12 cellular contexts compared by ENCODE assay signal in the genomic region with DNA sequence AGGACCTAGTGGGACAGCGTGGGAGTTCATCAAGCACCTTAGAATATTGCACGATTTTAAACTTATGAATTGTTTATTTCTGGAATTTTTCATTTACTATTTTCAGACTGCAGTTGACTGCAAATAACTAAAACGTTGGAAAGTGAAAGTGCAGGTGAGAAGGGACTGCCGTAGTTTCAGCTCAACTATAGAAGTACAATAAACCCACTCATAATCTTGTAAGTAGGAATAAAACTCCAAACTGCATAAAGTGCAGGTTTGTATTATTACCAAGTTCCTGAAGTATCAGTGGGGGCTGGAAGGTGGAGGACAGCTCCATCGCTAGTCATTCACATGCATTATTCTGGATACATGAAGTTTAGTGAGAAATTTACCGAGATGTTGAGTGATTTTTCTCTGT. TPM values are rescaled to one million over a fixed set of nuclear protein-coding genes. Genes with fewer than 3 reads are reported as not detected.
DNase-seq lines count a peak whose midpoint lies in the region; ATAC-seq, FAIRE-seq and TF ChIP-seq lines count a peak whose summit lies in the region.
"Had no signal": no experiment of that assay in that cellular context is flagged by ENCODE, and none has a peak within 500 bp of the region (broad histone marks: within the 10 kb centered on the region; RNA-seq: fewer than 3 reads in every experiment).

No MANE protein-coding gene starts in this region.

- POLR2A ChIA-PET in CD4-positive, alpha-beta memory T cell (lab: Charles Lee; ENCODE audit: partially characterized antibody) = interaction anchor here (1.0 to 5.6 kb wide), 24 partner anchors 9 to 576 kb away, joined by 3 to 180 read pairs (median 5); a partner anchor contains a TSS
- POLR2A ChIA-PET in HEK293T (lab: Yijun Ruan, JAX) = no interaction called here

- DNase-seq in CD4-positive, alpha-beta memory T cell = peak in 4 of 5 donors; percentile 16 to 20 (median 18)
- no peak for DNase-seq in H54 (ENCODE audit: insufficient read length, low spot score)
- DNase-seq in activated T-helper 1 cell treated with anti-CD3 and anti-CD28 coated beads, Interleukin-12 subunit alpha, Interleukin-12 subunit beta, Interleukin-2, Interleukin-4 antibody, amounts not matched to agents 30 ng/mL and 10 ng/mL and 1 ng/mL, durations not matched to agents 14 hours and 24 hours and 36 hours (ENCODE audit: low spot score) = no peak
- DNase-seq in naive B cell = no peak
- no peak for DNase-seq in HEK293T (ENCODE audit: extremely low spot score)
- DNase-seq in NCI-H2196 treated with DMSO at 0.1 percent for 48 hours (lab: John Stamatoyannopoulos, UW; ENCODE audit: unreplicated experiment) = no peak
- DNase-seq: Caco-2, NCI-H187 had no signal

- no peaks in the 10 kb centered on the region for H3K27me3 Mint-ChIP-seq in CD4-positive, alpha-beta memory T cell
- H3K27me3 Mint-ChIP-seq in activated T-helper 1 cell treated with anti-CD3 and anti-CD28 coated beads, Interleukin-12 subunit alpha, Interleukin-12 subunit beta, Interleukin-2, Interleukin-4 antibody, amounts not matched to agents 30 ng/mL and 10 ng/mL and 1 ng/mL, durations not matched to agents 14 hours and 24 hours and 36 hours (ENCODE audit: insufficient read depth) = no peaks in the 10 kb centered on the region
- no peaks in the 10 kb centered on the region for H3K27me3 Mint-ChIP-seq in naive B cell

- intact Hi-C loops in CD4-positive, alpha-beta memory T cell (cut with micrococcal nuclease) = loop anchor here (5.0 to 10.0 kb wide), 4 partner anchors 61 to 577 kb away; a partner anchor contains a TSS
- intact Hi-C loops in activated T-helper 1 cell treated with anti-CD3 and anti-CD28 coated beads, Interleukin-12 subunit alpha, Interleukin-12 subunit beta, Interleukin-2, Interleukin-4 antibody, amounts not matched to agents 30 ng/mL and 10 ng/mL and 1 ng/mL, durations not matched to agents 14 hours and 24 hours and 36 hours (cut with micrococcal nuclease) = loop anchor here (2.0 to 10.0 kb wide), 7 partner anchors 17 to 901 kb away; a partner anchor contains a TSS

- peak; percentile 27 for FAIRE-seq in H54 (lab: Jason Lieb, UNC)
- FAIRE-seq: bronchial epithelial cell had no signal

- no peak for ATAC-seq in naive B cell (ENCODE audit: low read depth in 2 of 2)
- no peak for ATAC-seq in HG02852 (IDR thresholded peaks at IDR 0.05; ENCODE audit: unreplicated experiment)
- ATAC-seq in GM18502 (IDR thresholded peaks at IDR 0.05; ENCODE audit: poor library complexity, unreplicated experiment) = no peak

- peak overlapping the region; percentile 80 for H3K27ac ChIP-seq in CD4-positive, alpha-beta memory T cell (ENCODE audit: low read depth, low read length)
- H3K27ac ChIP-seq: neural progenitor cell had no signal

- peak overlapping the region; percentile 92 to 99 (median 98) for H3K27ac Mint-ChIP-seq in CD4-positive, alpha-beta memory T cell
- peak overlapping the region; percentile 99 for H3K27ac Mint-ChIP-seq in activated T-helper 1 cell treated with anti-CD3 and anti-CD28 coated beads, Interleukin-12 subunit alpha, Interleukin-12 subunit beta, Interleukin-2, Interleukin-4 antibody, amounts not matched to agents 30 ng/mL and 10 ng/mL and 1 ng/mL, durations not matched to agents 14 hours and 24 hours and 36 hours
- peak overlapping the region; percentile 96 to 99 (median 98) for H3K27ac Mint-ChIP-seq in naive B cell
- H3K27ac Mint-ChIP-seq: neural progenitor cell had no signal

- peak overlapping the region in 1 of 2 donors; percentile 54 for H3K4me3 ChIP-seq in CD4-positive, alpha-beta memory T cell (ENCODE audit: low read length in 2 of 2)
- H3K4me3 ChIP-seq: neural progenitor cell had no signal

- H3K4me3 Mint-ChIP-seq in CD4-positive, alpha-beta memory T cell = peak overlapping the region; percentile 74 to 91 (median 87)
- H3K4me3 Mint-ChIP-seq in activated T-helper 1 cell treated with anti-CD3 and anti-CD28 coated beads, Interleukin-12 subunit alpha, Interleukin-12 subunit beta, Interleukin-2, Interleukin-4 antibody, amounts not matched to agents 30 ng/mL and 10 ng/mL and 1 ng/mL, durations not matched to agents 14 hours and 24 hours and 36 hours = peak overlapping the region; percentile 77
- peak overlapping the region; percentile 28 to 87 (median 79) for H3K4me3 Mint-ChIP-seq in naive B cell
- H3K4me3 Mint-ChIP-seq: neural progenitor cell had no signal

- H3K27me3 ChIP-seq in CD4-positive, alpha-beta memory T cell (ENCODE audit: insufficient read depth, low read length) = no peaks in the 10 kb centered on the region
- H3K27me3 ChIP-seq: neural progenitor cell had no signal

- no peak for TF ChIP-seq POLR2A in H54 (IDR thresholded peaks at IDR 0.05; ENCODE audit: low read depth, low read length)

- H3K9me3 ChIP-seq in CD4-positive, alpha-beta memory T cell (ENCODE audit: control insufficient read depth in 1 of 2, low read length in 2 of 2) = no peaks in the 10 kb centered on the region
- H3K9me3 ChIP-seq: Caco-2 had no signal

- no peaks in the 10 kb centered on the region for H3K9me3 Mint-ChIP-seq in CD4-positive, alpha-beta memory T cell
- H3K9me3 Mint-ChIP-seq in activated T-helper 1 cell treated with anti-CD3 and anti-CD28 coated beads, Interleukin-12 subunit alpha, Interleukin-12 subunit beta, Interleukin-2, Interleukin-4 antibody, amounts not matched to agents 30 ng/mL and 10 ng/mL and 1 ng/mL, durations not matched to agents 14 hours and 24 hours and 36 hours = no peaks in the 10 kb centered on the region
- H3K9me3 Mint-ChIP-seq in naive B cell = no peaks in the 10 kb centered on the region
- H3K9me3 Mint-ChIP-seq: neural progenitor cell had no signal

- H3K4me1 Mint-ChIP-seq in CD4-positive, alpha-beta memory T cell = peaks cover 52 to 86% (median 75%) of the 10 kb centered on the region in 4 donors
- peaks cover 75% of the 10 kb centered on the region for H3K4me1 Mint-ChIP-seq in activated T-helper 1 cell treated with anti-CD3 and anti-CD28 coated beads, Interleukin-12 subunit alpha, Interleukin-12 subunit beta, Interleukin-2, Interleukin-4 antibody, amounts not matched to agents 30 ng/mL and 10 ng/mL and 1 ng/mL, durations not matched to agents 14 hours and 24 hours and 36 hours (ENCODE audit: low read depth)
- peaks cover 40 to 51% (median 48%) of the 10 kb centered on the region in 3 donors for H3K4me1 Mint-ChIP-seq in naive B cell

- H3K36me3 ChIP-seq in CD4-positive, alpha-beta memory T cell (ENCODE audit: insufficient read depth, low read length) = no peaks in the 10 kb centered on the region
- H3K36me3 ChIP-seq: neural progenitor cell had no signal

- CTCF ChIA-PET in CD4-positive, alpha-beta memory T cell (lab: Charles Lee; ENCODE audit: partially characterized antibody) = interaction anchor here (0.9 to 4.0 kb wide), 14 partner anchors 11 to 391 kb away, joined by 3 to 28 read pairs (median 4); a partner anchor contains a TSS
- CTCF ChIA-PET in HEK293T (lab: Yijun Ruan, JAX) = no interaction called here

- peaks cover 81% of the 10 kb centered on the region for H3K4me1 ChIP-seq in CD4-positive, alpha-beta memory T cell (ENCODE audit: insufficient read depth, low read length)
- H3K4me1 ChIP-seq: Caco-2 had no signal

- no peaks in the 10 kb centered on the region for H3K36me3 Mint-ChIP-seq in CD4-positive, alpha-beta memory T cell
- H3K36me3 Mint-ChIP-seq in activated T-helper 1 cell treated with anti-CD3 and anti-CD28 coated beads, Interleukin-12 subunit alpha, Interleukin-12 subunit beta, Interleukin-2, Interleukin-4 antibody, amounts not matched to agents 30 ng/mL and 10 ng/mL and 1 ng/mL, durations not matched to agents 14 hours and 24 hours and 36 hours (ENCODE audit: low read depth) = no peaks in the 10 kb centered on the region
- no peaks in the 10 kb centered on the region for H3K36me3 Mint-ChIP-seq in naive B cell
- H3K36me3 Mint-ChIP-seq: neural progenitor cell had no signal

TF ChIP-seq in HEK293T, 16 proteins besides CTCF, POLR2A, EP300 and RAD21:
- TF ChIP-seq FOXM1 (IDR thresholded peaks at IDR 0.05; ENCODE audit: borderline replicate concordance) (no peak), FOXK2 (IDR thresholded peaks at IDR 0.05) (no peak), FOXA1 (IDR thresholded peaks at IDR 0.05) (no peak), TARDBP (IDR thresholded peaks at IDR 0.05) (no peak), ARNT (IDR thresholded peaks at IDR 0.05) (no peak), L3MBTL2 (conservative IDR thresholded peaks at IDR 0.05) (no peak), NFRKB (IDR thresholded peaks at IDR 0.05) (no peak), BHLHE40 (IDR thresholded peaks at IDR 0.05; ENCODE audit: borderline replicate concordance) (no peak), SUZ12 (IDR thresholded peaks at IDR 0.05) (no peak), HDGF (IDR thresholded peaks at IDR 0.05; ENCODE audit: borderline replicate concordance) (no peak), ZNF384 (IDR thresholded peaks at IDR 0.05) (no peak), CTBP1 (IDR thresholded peaks at IDR 0.05; ENCODE audit: borderline replicate concordance) (no peak), ELF4 (IDR thresholded peaks at IDR 0.05) (no peak), SP1 (IDR thresholded peaks at IDR 0.05) (no peak), LEF1 (IDR thresholded peaks at IDR 0.05; ENCODE audit: borderline replicate concordance) (no peak)
- TF ChIP-seq, protein P1, sequence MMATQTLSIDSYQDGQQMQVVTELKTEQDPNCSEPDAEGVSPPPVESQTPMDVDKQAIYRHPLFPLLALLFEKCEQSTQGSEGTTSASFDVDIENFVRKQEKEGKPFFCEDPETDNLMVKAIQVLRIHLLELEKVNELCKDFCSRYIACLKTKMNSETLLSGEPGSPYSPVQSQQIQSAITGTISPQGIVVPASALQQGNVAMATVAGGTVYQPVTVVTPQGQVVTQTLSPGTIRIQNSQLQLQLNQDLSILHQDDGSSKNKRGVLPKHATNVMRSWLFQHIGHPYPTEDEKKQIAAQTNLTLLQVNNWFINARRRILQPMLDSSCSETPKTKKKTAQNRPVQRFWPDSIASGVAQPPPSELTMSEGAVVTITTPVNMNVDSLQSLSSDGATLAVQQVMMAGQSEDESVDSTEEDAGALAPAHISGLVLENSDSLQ (IDR thresholded peaks at IDR 0.05) = no peak

RNA-seq across cellular contexts. Expression of a gene that starts 43.4 kb away (rescaled TPM):
- 10 to 100 TPM; 67.1 to 69.1 TPM for total RNA-seq in CD4-positive, alpha-beta memory T cell
- polyA plus RNA-seq in CD4-positive, alpha-beta memory T cell = 10 to 100 TPM; 64.5 to 89.4 TPM
- 14.9 and 15.0 TPM in 2 replicates for total RNA-seq in activated T-helper 1 cell treated with anti-CD3 and anti-CD28 coated beads, Interleukin-12 subunit alpha, Interleukin-12 subunit beta, Interleukin-2, Interleukin-4 antibody, amounts not matched to agents 30 ng/mL and 10 ng/mL and 1 ng/mL, durations not matched to agents 14 hours and 24 hours and 36 hours
- 10 to 100 TPM; 65.7 to 92.7 (median 69.1) TPM for polyA plus RNA-seq in naive B cell (ENCODE audit: low read depth in 6 of 6)

Comparison
In these comparisons a context has a peak if more than half of its experiments do, and no peak if none do; other contexts are left out.
1. DNase-seq: peak in CD4-positive, alpha-beta memory T cell (4 of 5); none in H54 (single experiment), activated T-helper 1 cell treated with anti-CD3 and anti-CD28 coated beads, Interleukin-12 subunit alpha, Interleukin-12 subunit beta, Interleukin-2, Interleukin-4 antibody, amounts not matched to agents 30 ng/mL and 10 ng/mL and 1 ng/mL, durations not matched to agents 14 hours and 24 hours and 36 hours (single experiment), naive B cell (single experiment), HEK293T (single experiment) and NCI-H2196 treated with DMSO at 0.1 percent for 48 hours (single experiment).
2. Peak in every context shown above with its lines, with median percentiles within 50 percentile points of each other: H3K27ac Mint-ChIP-seq and H3K4me3 Mint-ChIP-seq.